In genomic region chr1:162908780-162909179, GRCh38 we compare ENCODE assay signal across 13 cellular contexts. TPM values are rescaled to one million over a fixed set of nuclear protein-coding genes. Genes with fewer than 3 reads are reported as not detected.
DNase-seq lines count a peak whose midpoint lies in the region; ATAC-seq and TF ChIP-seq lines count a peak whose summit lies in the region.
"Had no signal": no experiment of that assay in that cellular context is flagged by ENCODE, and none has a peak within 500 bp of the region (broad histone marks: within the 10 kb centered on the region; RNA-seq: fewer than 3 reads in every experiment).

No MANE protein-coding gene starts in this region.

- TF ChIP-seq CTCF in HFF-Myc (IDR thresholded peaks at IDR 0.05; ENCODE audit: low read depth, low read length, missing control alignments) = no peak
- no peak for TF ChIP-seq CTCF in fibroblast of pulmonary artery (IDR thresholded peaks at IDR 0.05; ENCODE audit: low read length, missing control alignments)
- TF ChIP-seq CTCF in thoracic aorta (IDR thresholded peaks at IDR 0.05) = no peak
- no peak for TF ChIP-seq CTCF in GM13977 (IDR thresholded peaks at IDR 0.05; ENCODE audit: extremely low read depth, insufficient read depth, missing control alignments)

- H3K9me3 ChIP-seq in thoracic aorta = peaks cover 7% of the 10 kb centered on the region

- in situ Hi-C loops in GM13977 (cut with MboI; ENCODE audit: low pct_unique_long_range_greater_than_20kb, low sequenced_read_pairs, unreplicated experiment) = no loop called here

- H3K36me3 ChIP-seq in thoracic aorta = no peaks in the 10 kb centered on the region

- H3K4me1 ChIP-seq in thoracic aorta (ENCODE audit: control insufficient read depth in 1 of 2, low read depth in 2 of 2) = peaks cover 7 to 28% of the 10 kb centered on the region in 2 donors

- ATAC-seq in thoracic aorta (ENCODE audit: insufficient number of reproducible peaks, low FRiP score, low read depth) = peak; percentile 82
- ATAC-seq in HG03159 (IDR thresholded peaks at IDR 0.05; ENCODE audit: unreplicated experiment) = no peak

- peak overlapping the region in 1 of 2 donors; percentile 68 for H3K27ac ChIP-seq in thoracic aorta

- DNase-seq in HFF-Myc (ENCODE audit: extremely low read depth, low read depth) (peak; percentile 46), amniotic epithelial cell (ENCODE audit: low read depth) (peak; percentile 79), fibroblast of pulmonary artery (ENCODE audit: low read depth) (peak; percentile 77), thoracic aorta (ENCODE audit: low spot score) (no peak), GM13977 (ENCODE audit: low spot score) (no peak), hypothalamus (lab: John Stamatoyannopoulos, UW) (no peak)
- DNase-seq: activated CD4-positive, alpha-beta memory T cell treated with anti-CD3 and anti-CD28 coated beads, Interleukin-2, amount 10 ng/mL, durations not matched to agents 7 days and 5 days; activated gamma-delta T cell; NCI-H2107 had no signal

- H3K4me3 ChIP-seq in HFF-Myc (replicated peaks; ENCODE audit: low read depth, low read length) (no peak overlapping the region), fibroblast of pulmonary artery (replicated peaks; ENCODE audit: low read depth, low read length) (no peak overlapping the region), thoracic aorta (no peak overlapping the region)
- H3K4me3 ChIP-seq: coronary artery had no signal

- no peaks in the 10 kb centered on the region for H3K27me3 ChIP-seq in thoracic aorta (replicated peaks; ENCODE audit: insufficient read depth)

RNA-seq across cellular contexts. Expression of gene CCDC190, which starts 47.8 kb away (rescaled TPM):
- total RNA-seq in thoracic aorta = 10 to 100 TPM in 1 of 2 donors, not detected in 1; 15.6 TPM
- total RNA-seq: activated CD4-positive, alpha-beta memory T cell treated with anti-CD3 and anti-CD28 coated beads, Interleukin-2, amount 10 ng/mL, durations not matched to agents 7 days and 5 days; OCI-LY7; T-helper 2 cell treated with Interferon-gamma antibody and Interleukin-4, amounts not matched to agents 100 ng/mL and 5 ng/mL, for 36 hours had no signal

Comparison
In these comparisons a context has a peak if more than half of its experiments do, and no peak if none do; other contexts are left out.
1. DNase-seq: peak in HFF-Myc (single experiment), amniotic epithelial cell (single experiment) and fibroblast of pulmonary artery (single experiment); none in thoracic aorta (single experiment), GM13977 (single experiment) and hypothalamus (0 of 51).